ENCODE assay signal across 25 cellular contexts in the genomic region with DNA sequence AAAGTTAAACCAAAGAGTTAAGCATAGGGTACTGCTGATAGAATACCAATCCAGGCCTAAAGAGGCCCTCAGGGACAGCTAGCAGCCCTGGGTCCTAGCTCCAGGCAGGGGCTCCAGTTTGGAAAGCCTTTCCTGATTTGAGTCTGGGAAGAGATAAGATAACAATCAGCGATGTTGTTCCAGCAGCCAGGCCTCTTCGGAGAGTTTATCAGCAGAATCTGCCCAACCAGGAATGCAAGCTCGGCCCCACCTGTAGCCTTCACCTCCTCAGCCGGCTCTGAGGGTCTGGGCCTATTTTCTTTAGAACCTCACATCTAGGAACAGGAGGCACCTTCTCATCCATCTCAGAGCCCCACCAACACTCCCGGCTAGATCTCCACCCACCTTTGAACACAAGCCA.
"Had no signal": no experiment of that assay in that cellular context is flagged by ENCODE, and none has a peak within 500 bp of the region (broad histone marks: within the 10 kb centered on the region; RNA-seq: fewer than 3 reads in every experiment).

No MANE protein-coding gene starts in this region.

- H3K27me3 ChIP-seq: body of pancreas, cardiac muscle cell, heart right ventricle, pancreas, stomach, suprapubic skin, tibial nerve, uterus had no signal

- H3K9me3 ChIP-seq: body of pancreas, heart right ventricle, pancreas, stomach, suprapubic skin, tibial nerve, uterus had no signal

- H3K4me1 ChIP-seq: uterus had no signal

- H3K4me3 ChIP-seq: body of pancreas, cardiac muscle cell, heart right ventricle, lung, pancreas, stomach, suprapubic skin, tibial nerve, uterus had no signal

- H3K27ac Mint-ChIP-seq: activated B cell treated with CpG ODN at 0.5 μM for 24 hours; activated naive CD4-positive, alpha-beta T cell treated with anti-CD3 and anti-CD28 coated beads, Interleukin-2, amount 10 ng/mL, durations not matched to agents 7 days and 5 days; nephron progenitor cell; stimulated activated memory B cell treated with anti-CD40 and anti-IgM and Interleukin-4, amounts not matched to agents 10 μg/mL and 1 μg/mL and 100 μg/mL, for 72 hours; T-helper 1 cell treated with Interleukin-12 subunit alpha and Interleukin-12 subunit beta and Interleukin-4 antibody, amounts not matched to agents 30 μg/mL and 1 μg/mL, for 36 hours had no signal

- H3K9me3 Mint-ChIP-seq: activated B cell treated with CpG ODN at 0.5 μM for 24 hours; activated naive CD4-positive, alpha-beta T cell treated with anti-CD3 and anti-CD28 coated beads, Interleukin-2, amount 10 ng/mL, durations not matched to agents 7 days and 5 days; nephron progenitor cell; stimulated activated memory B cell treated with anti-CD40 and anti-IgM and Interleukin-4, amounts not matched to agents 10 μg/mL and 1 μg/mL and 100 μg/mL, for 72 hours; T-helper 1 cell treated with Interleukin-12 subunit alpha and Interleukin-12 subunit beta and Interleukin-4 antibody, amounts not matched to agents 30 μg/mL and 1 μg/mL, for 36 hours had no signal

- FAIRE-seq: pancreas, small intestine had no signal

- H3K4me3 Mint-ChIP-seq: activated B cell treated with CpG ODN at 0.5 μM for 24 hours; activated naive CD4-positive, alpha-beta T cell treated with anti-CD3 and anti-CD28 coated beads, Interleukin-2, amount 10 ng/mL, durations not matched to agents 7 days and 5 days; nephron progenitor cell; stimulated activated memory B cell treated with anti-CD40 and anti-IgM and Interleukin-4, amounts not matched to agents 10 μg/mL and 1 μg/mL and 100 μg/mL, for 72 hours; T-helper 1 cell treated with Interleukin-12 subunit alpha and Interleukin-12 subunit beta and Interleukin-4 antibody, amounts not matched to agents 30 μg/mL and 1 μg/mL, for 36 hours had no signal

- DNase-seq: activated B cell treated with CpG ODN at 0.5 μM for 24 hours; activated CD4-positive, alpha-beta T cell treated with anti-CD3 and anti-CD28 coated beads for 4 hours; activated CD4-positive, alpha-beta T cell treated with anti-CD3 and anti-CD28 coated beads, Interleukin-2, amount 50 U/mL, for 48 hours; activated CD8-positive, alpha-beta memory T cell treated with anti-CD3 and anti-CD28 coated beads, Interleukin-2, amount 50 U/mL, for 48 hours; activated naive CD4-positive, alpha-beta T cell treated with anti-CD3 and anti-CD28 coated beads, Interleukin-2, amount 10 ng/mL, durations not matched to agents 7 days and 5 days; activated T-cell treated with anti-CD3 and anti-CD28 coated beads, Interleukin-2, amount 50 U/mL, for 48 hours; anterior cingulate cortex; body of pancreas; foreskin fibroblast; heart right ventricle; midbrain; nephron progenitor cell; pancreas; right cardiac atrium; small intestine; stomach; T1000; uterus had no signal

- H3K36me3 Mint-ChIP-seq: activated naive CD4-positive, alpha-beta T cell treated with anti-CD3 and anti-CD28 coated beads, Interleukin-2, amount 10 ng/mL, durations not matched to agents 7 days and 5 days; stimulated activated memory B cell treated with anti-CD40 and anti-IgM and Interleukin-4, amounts not matched to agents 10 μg/mL and 1 μg/mL and 100 μg/mL, for 72 hours had no signal

- ATAC-seq: body of pancreas; heart right ventricle; left lobe of liver; pancreas; right cardiac atrium; stimulated activated memory B cell treated with anti-CD40 and anti-IgM and Interleukin-4, amounts not matched to agents 10 μg/mL and 1 μg/mL and 100 μg/mL, for 72 hours had no signal

- H3K27ac ChIP-seq: body of pancreas, heart right ventricle, pancreas, suprapubic skin, uterus had no signal

- H3K36me3 ChIP-seq: cardiac muscle cell, heart right ventricle, pancreas, stomach, suprapubic skin, tibial nerve, uterus had no signal

- H3K4me1 Mint-ChIP-seq: activated naive CD4-positive, alpha-beta T cell treated with anti-CD3 and anti-CD28 coated beads, Interleukin-2, amount 10 ng/mL, durations not matched to agents 7 days and 5 days had no signal
